Comparison of ENCODE assay signal across 34 cellular contexts in genomic region chr12:102976609-102977280, GRCh38. TPM values are rescaled to one million over a fixed set of nuclear protein-coding genes. Genes with fewer than 3 reads are reported as not detected.
DNase-seq lines count a peak whose midpoint lies in the region; ATAC-seq and TF ChIP-seq lines count a peak whose summit lies in the region.
"Had no signal": no experiment of that assay in that cellular context is flagged by ENCODE, and none has a peak within 500 bp of the region (broad histone marks: within the 10 kb centered on the region; RNA-seq: fewer than 3 reads in every experiment).

No MANE protein-coding gene starts in this region.

- no peaks in the 10 kb centered on the region for H3K27me3 ChIP-seq in H9 (ENCODE audit: insufficient read depth, low read length)
- H3K27me3 ChIP-seq in suprapubic skin, result no peaks in the 10 kb centered on the region
- H3K27me3 ChIP-seq: left lung, testis had no signal

- H3K4me1 Mint-ChIP-seq in H9, result no peaks in the 10 kb centered on the region
- H3K4me1 Mint-ChIP-seq in mesothelial cell of epicardium, result no peaks in the 10 kb centered on the region
- H3K4me1 Mint-ChIP-seq in immature natural killer cell, result no peaks in the 10 kb centered on the region
- H3K4me1 Mint-ChIP-seq in stimulated activated memory B cell treated with anti-CD40 and anti-IgM and Interleukin-4, amounts not matched to agents 10 μg/mL and 1 μg/mL and 100 μg/mL, for 72 hours, result no peaks in the 10 kb centered on the region
- H3K4me1 Mint-ChIP-seq: activated naive CD4-positive, alpha-beta T cell treated with anti-CD3 and anti-CD28 coated beads, Interleukin-2, amount 50 U/mL, for 24 hours had no signal

- H3K36me3 Mint-ChIP-seq in H9 (ENCODE audit: insufficient read depth in 1 of 3, low read depth in 3 of 3) (no peaks in the 10 kb centered on the region), mesothelial cell of epicardium (no peaks in the 10 kb centered on the region), immature natural killer cell (no peaks in the 10 kb centered on the region)
- H3K36me3 Mint-ChIP-seq in stimulated activated memory B cell treated with anti-CD40 and anti-IgM and Interleukin-4, amounts not matched to agents 10 μg/mL and 1 μg/mL and 100 μg/mL, for 72 hours, result no peaks in the 10 kb centered on the region
- H3K36me3 Mint-ChIP-seq: activated naive CD4-positive, alpha-beta T cell treated with anti-CD3 and anti-CD28 coated beads, Interleukin-2, amount 50 U/mL, for 24 hours had no signal

- no peak overlapping the region for H2AK5ac ChIP-seq in H9 (ENCODE audit: insufficient read length, low read length)

- no peak overlapping the region for H3K4me2 ChIP-seq in H9 (ENCODE audit: insufficient read depth, insufficient read length, low read length)

- no CpG with 5 or more reads among the region's 5 CpGs for WGBS in H9 (ENCODE audit: extremely low coverage, insufficient read length, low lambda C conversion rate)
- 50% methylated on average over 5 of the region's 5 CpGs for whole genome bisulfite sequencing in suprapubic skin

- no peaks in the 10 kb centered on the region for H3K79me2 ChIP-seq in H9 (ENCODE audit: insufficient read depth, low read length)
- H3K79me2 ChIP-seq: parathyroid adenoma had no signal

- H2BK120ac ChIP-seq in H9 (ENCODE audit: low read depth, low read length, poor library complexity, severe bottlenecking), result no peak overlapping the region

- no peaks in the 10 kb centered on the region for H3K23me2 ChIP-seq in H9 (ENCODE audit: insufficient read length, low read depth, low read length, poor library complexity, severe bottlenecking)

- H3K27me3 Mint-ChIP-seq in H9 (ENCODE audit: low read depth) (peaks cover 46% of the 10 kb centered on the region), mesothelial cell of epicardium (ENCODE audit: low read depth) (peaks cover 54% of the 10 kb centered on the region), immature natural killer cell (ENCODE audit: low read depth in 3 of 3) (peaks cover 0 to 2% (median 0%) of the 10 kb centered on the region in 3 donors)
- peaks cover 13% of the 10 kb centered on the region for H3K27me3 Mint-ChIP-seq in stimulated activated memory B cell treated with anti-CD40 and anti-IgM and Interleukin-4, amounts not matched to agents 10 μg/mL and 1 μg/mL and 100 μg/mL, for 72 hours

- H4K91ac ChIP-seq in H9 (ENCODE audit: insufficient read length, low read depth, low read length), result no peak overlapping the region

- H4K8ac ChIP-seq in H9 (replicated peaks; ENCODE audit: insufficient read length, low read depth, low read length), result no peak overlapping the region

- peak; percentile 61 for TF ChIP-seq CTCF in H9 (conservative IDR thresholded peaks at IDR 0.05)
- TF ChIP-seq CTCF in VCaP (conservative IDR thresholded peaks at IDR 0.05), result peak; percentile 60
- peak; percentile 29 for TF ChIP-seq CTCF in mesothelial cell of epicardium (IDR thresholded peaks at IDR 0.05; ENCODE audit: unreplicated experiment)
- TF ChIP-seq CTCF in suprapubic skin (IDR thresholded peaks at IDR 0.05), result no peak

- no peak overlapping the region for H3K4ac ChIP-seq in H9 (ENCODE audit: low read depth, low read length)

- H3K4me3 Mint-ChIP-seq in H9, result no peak overlapping the region
- H3K4me3 Mint-ChIP-seq in mesothelial cell of epicardium, result no peak overlapping the region
- no peak overlapping the region for H3K4me3 Mint-ChIP-seq in immature natural killer cell
- no peak overlapping the region for H3K4me3 Mint-ChIP-seq in stimulated activated memory B cell treated with anti-CD40 and anti-IgM and Interleukin-4, amounts not matched to agents 10 μg/mL and 1 μg/mL and 100 μg/mL, for 72 hours
- H3K4me3 Mint-ChIP-seq: activated naive CD4-positive, alpha-beta T cell treated with anti-CD3 and anti-CD28 coated beads, Interleukin-2, amount 50 U/mL, for 24 hours; CD4-positive, alpha-beta T cell had no signal

- H3K36me3 ChIP-seq in suprapubic skin, result no peaks in the 10 kb centered on the region
- H3K36me3 ChIP-seq: HAP-1, left lung had no signal

- H3K4me1 ChIP-seq in H9 (ENCODE audit: insufficient read depth, low read length), result no peaks in the 10 kb centered on the region
- H3K4me1 ChIP-seq in suprapubic skin, result no peaks in the 10 kb centered on the region
- H3K4me1 ChIP-seq: HAP-1, left lung, parathyroid adenoma, testis had no signal

- no peak overlapping the region for H2BK15ac ChIP-seq in H9 (ENCODE audit: low read depth, low read length)

- H3K27ac ChIP-seq in H9 (ENCODE audit: insufficient read length, low read depth, low read length) (no peak overlapping the region), VCaP (no peak overlapping the region), suprapubic skin (no peak overlapping the region)
- H3K27ac ChIP-seq: epithelial cell of prostate, left lung, parathyroid adenoma, testis had no signal

- no peak overlapping the region for H3K14ac ChIP-seq in H9 (ENCODE audit: insufficient read depth, low read length)

- no peak for ATAC-seq in stimulated activated memory B cell treated with anti-CD40 and anti-IgM and Interleukin-4, amounts not matched to agents 10 μg/mL and 1 μg/mL and 100 μg/mL, for 72 hours
- ATAC-seq: K562, left lung had no signal

- H2BK5ac ChIP-seq in H9 (ENCODE audit: insufficient read length, low read length), result no peak overlapping the region

- H3T11ph ChIP-seq in H9 (ENCODE audit: low read length), result no peak overlapping the region

- TF ChIP-seq POLR2A in suprapubic skin (IDR thresholded peaks at IDR 0.05), result no peak

- H2BK12ac ChIP-seq in H9 (ENCODE audit: insufficient read length, low read depth, low read length), result no peak overlapping the region

- H3K56ac ChIP-seq in H9 (ENCODE audit: insufficient read length, low read depth, low read length), result no peak overlapping the region

- no peak overlapping the region for H3K23ac ChIP-seq in H9 (ENCODE audit: insufficient read length, low read depth, low read length)

- no peak overlapping the region for H3K18ac ChIP-seq in H9 (ENCODE audit: insufficient read length, low read depth, low read length)

- no peaks in the 10 kb centered on the region for H3K9me3 Mint-ChIP-seq in H9
- no peaks in the 10 kb centered on the region for H3K9me3 Mint-ChIP-seq in mesothelial cell of epicardium
- H3K9me3 Mint-ChIP-seq in immature natural killer cell, result peaks cover 0 to 2% (median 0%) of the 10 kb centered on the region in 6 donors
- H3K9me3 Mint-ChIP-seq in stimulated activated memory B cell treated with anti-CD40 and anti-IgM and Interleukin-4, amounts not matched to agents 10 μg/mL and 1 μg/mL and 100 μg/mL, for 72 hours, result peaks cover 6% of the 10 kb centered on the region
- H3K9me3 Mint-ChIP-seq: activated naive CD4-positive, alpha-beta T cell treated with anti-CD3 and anti-CD28 coated beads, Interleukin-2, amount 50 U/mL, for 24 hours had no signal

- no peak for TF ChIP-seq EP300 in suprapubic skin (IDR thresholded peaks at IDR 0.05)

- H4K20me1 ChIP-seq in H9 (ENCODE audit: control insufficient read depth, insufficient read depth, insufficient read length), result no peaks in the 10 kb centered on the region

- no peak overlapping the region for H2BK20ac ChIP-seq in H9 (ENCODE audit: low read depth, low read length, poor library complexity, severe bottlenecking)

- no peak overlapping the region for H4K5ac ChIP-seq in H9 (ENCODE audit: insufficient read length, low read depth, low read length)

- no peaks in the 10 kb centered on the region for H3K79me1 ChIP-seq in H9 (ENCODE audit: insufficient read depth, low read depth, low read length, poor library complexity, severe bottlenecking)

- no peak overlapping the region for H3K4me3 ChIP-seq in suprapubic skin
- H3K4me3 ChIP-seq: HAP-1, K562, left lung, testis had no signal

- H3K9ac ChIP-seq in H9 (ENCODE audit: extremely low read depth, insufficient read length, low read length), result no peak overlapping the region
- H3K9ac ChIP-seq: parathyroid adenoma had no signal

- no peak overlapping the region for H3K27ac Mint-ChIP-seq in H9
- no peak overlapping the region for H3K27ac Mint-ChIP-seq in mesothelial cell of epicardium
- H3K27ac Mint-ChIP-seq in immature natural killer cell, result no peak overlapping the region
- H3K27ac Mint-ChIP-seq in stimulated activated memory B cell treated with anti-CD40 and anti-IgM and Interleukin-4, amounts not matched to agents 10 μg/mL and 1 μg/mL and 100 μg/mL, for 72 hours, result no peak overlapping the region
- H3K27ac Mint-ChIP-seq: activated naive CD4-positive, alpha-beta T cell treated with anti-CD3 and anti-CD28 coated beads, Interleukin-2, amount 50 U/mL, for 24 hours; CD4-positive, alpha-beta T cell had no signal

- H3K9me3 ChIP-seq in H9 (ENCODE audit: control insufficient read depth, low read depth, low read length) (no peaks in the 10 kb centered on the region), suprapubic skin (no peaks in the 10 kb centered on the region)
- H3K9me3 ChIP-seq: HAP-1, left lung, testis had no signal

- H2AFZ ChIP-seq in H9 (ENCODE audit: low read length), result no peak overlapping the region
- H2AFZ ChIP-seq: parathyroid adenoma had no signal

- DNase-seq in NCI-H1105 treated with DMSO at 0.1 percent for 48 hours (lab: John Stamatoyannopoulos, UW) (peak; percentile 30), NCI-H1105 (lab: John Stamatoyannopoulos, UW) (no peak), H9 (no peak), mesothelial cell of epicardium (ENCODE audit: low spot score in 2 of 2, unreplicated experiment in 2 of 2) (no peak), immature natural killer cell (no peak), suprapubic skin (ENCODE audit: low spot score in 2 of 2) (no peak)
- DNase-seq: 8988T; activated CD4-positive, alpha-beta T cell treated with anti-CD3 and anti-CD28 coated beads for 48 hours; activated CD8-positive, alpha-beta memory T cell treated with anti-CD3 and anti-CD28 coated beads for 24 hours; activated T-cell treated with anti-CD3 and anti-CD28 coated beads for 4 hours; amniotic stem cell; CD4-positive, alpha-beta T cell; EL; islet precursor cell; left lung; mesenchymal stem cell; MM.1S; NCI-H1417 treated with DMSO at 0.1 percent for 48 hours; NCI-H2081; NCI-H446 treated with DMSO at 0.1 percent for 48 hours; NK-92 treated with Interleukin-12 subunit alpha and Interleukin-12 subunit beta, amount 100 ng/mL, for 24 hours; SHP77; small intestine; stimulated activated naive CD4-positive, alpha-beta T cell treated with Interleukin-2 at 50 U/mL for 16 hours; testis had no signal

RNA-seq across cellular contexts. Expression of gene ASCL1, which starts 19.3 kb away (rescaled TPM):
- total RNA-seq in H9 (2021) (0.20 TPM in 1 of 2 replicates, not detected in the other), mesothelial cell of epicardium (not detected in 3 replicates), suprapubic skin (not detected)
- polyA plus RNA-seq in immature natural killer cell, result not detected
- total RNA-seq: CD4-positive, alpha-beta T cell; chondrocyte had no signal

RNA-seq across cellular contexts. Expression of gene PAH, which starts 59.7 kb away (rescaled TPM):
- total RNA-seq in H9 (2021), result 6.1 and 8.0 TPM in 2 replicates
- total RNA-seq in mesothelial cell of epicardium, result 0.18 TPM in 1 of 3 replicates, not detected in the others
- not detected for polyA plus RNA-seq in immature natural killer cell
- total RNA-seq in suprapubic skin, result 1 to 10 TPM in 1 of 4 donors, not detected in 3; 1.5 TPM
- total RNA-seq: CD4-positive, alpha-beta T cell; chondrocyte; left lung had no signal
- polyA plus RNA-seq: neural cell, small intestine had no signal

Comparison
In these comparisons a context has a peak if more than half of its experiments do, and no peak if none do; other contexts are left out.
1. CTCF ChIP-seq: peak in H9 (single experiment), VCaP (single experiment) and mesothelial cell of epicardium (single experiment); none in suprapubic skin (0 of 2).